ENCODE assay signal across 18 cellular contexts in genomic region chr12:56749364-56749763, GRCh38. TPM values are rescaled to one million over a fixed set of nuclear protein-coding genes. Genes with fewer than 3 reads are reported as not detected.
DNase-seq lines count a peak whose midpoint lies in the region; ATAC-seq, FAIRE-seq and TF ChIP-seq lines count a peak whose summit lies in the region.
"Had no signal": no experiment of that assay in that cellular context is flagged by ENCODE, and none has a peak within 500 bp of the region (broad histone marks: within the 10 kb centered on the region; RNA-seq: fewer than 3 reads in every experiment).

No MANE protein-coding gene starts in this region.

- H3K79me2 ChIP-seq in OCI-LY1 (ENCODE audit: insufficient read depth, low read length), result no peaks in the 10 kb centered on the region
- peaks cover 40% of the 10 kb centered on the region for H3K79me2 ChIP-seq in K562 (ENCODE audit: control insufficient read depth, insufficient read depth, low read length)

- FAIRE-seq in GM18507 (lab: Jason Lieb, UNC) (peak; percentile 67), K562 (lab: Jason Lieb, UNC) (no peak)
- FAIRE-seq: HepG2 had no signal

- BruUV-seq in K562 (replicated peaks; lab: Mats Ljungman, UMichigan) (no TSS peak), A673 (replicated peaks; lab: Mats Ljungman, UMichigan) (no TSS peak)

- H3K4me2 ChIP-seq in BLaER1 treated with 17β-estradiol and CSF1 and Interleukin-3, amounts not matched to agents 10 nM and 100 nM, result peak overlapping the region; percentile 77 to 97 (median 87)
- H3K4me2 ChIP-seq in OCI-LY1 (ENCODE audit: low read length) (peak overlapping the region; percentile 10; the same call in 1 of the 2 replicates), K562 (ENCODE audit: insufficient read depth, low read length) (no peak overlapping the region)

- no peaks in the 10 kb centered on the region; a peak in 1 of 22 replicates for H4K20me1 ChIP-seq in BLaER1 treated with 17β-estradiol and CSF1 and Interleukin-3, amounts not matched to agents 10 nM and 100 nM
- H4K20me1 ChIP-seq in OCI-LY1 (ENCODE audit: insufficient read depth, low read length) (no peaks in the 10 kb centered on the region), K562 (replicated peaks; ENCODE audit: control insufficient read depth, insufficient read depth, low read length) (no peaks in the 10 kb centered on the region; the same call in 1 of the 2 replicates)

- H3K36me3 Mint-ChIP-seq in CD8-positive, alpha-beta memory T cell, result peaks cover 6 to 52% (median 23%) of the 10 kb centered on the region in 3 donors

- H3K9ac ChIP-seq in BLaER1 treated with 17β-estradiol and CSF1 and Interleukin-3, amounts not matched to agents 10 nM and 100 nM, result peak overlapping the region in 9 of 11 experiments; percentile 13 to 50 (median 36); a peak in 13 of 22 replicates
- H3K9ac ChIP-seq in OCI-LY1 (ENCODE audit: low read length) (no peak overlapping the region; the same call in 1 of the 2 replicates), K562 (ENCODE audit: insufficient read depth in 1 of 2, low read depth in 2 of 2, low read length in 2 of 2) (no peak overlapping the region; a peak in 1 of 4 replicates)

- TF ChIP-seq EP300 in K562 (IDR thresholded peaks at IDR 0.05; ENCODE audit: low read length), result no peak

- H3F3A ChIP-seq in OCI-LY1 (ENCODE audit: insufficient read depth, low read length), result peaks cover 9% of the 10 kb centered on the region; the same call in 1 of the 2 replicates

- H3K9me3 ChIP-seq in BLaER1 treated with 17β-estradiol and CSF1 and Interleukin-3, amounts not matched to agents 10 nM and 100 nM (replicated peaks in 1 of 11), result no peaks in the 10 kb centered on the region
- H3K9me3 ChIP-seq in OCI-LY1 (ENCODE audit: low read length), result no peaks in the 10 kb centered on the region
- H3K9me3 ChIP-seq in K562 (replicated peaks; ENCODE audit: control insufficient read depth, insufficient read depth, low read depth, low read length), result peaks cover 2% of the 10 kb centered on the region; the same call in 1 of the 2 replicates
- no peaks in the 10 kb centered on the region for H3K9me3 ChIP-seq in CD8-positive, alpha-beta memory T cell (ENCODE audit: low read length)
- no peaks in the 10 kb centered on the region for H3K9me3 ChIP-seq in A673 (ENCODE audit: low read depth, low read length, poor library complexity, severe bottlenecking)
- H3K9me3 ChIP-seq: body of pancreas, sigmoid colon had no signal

- H3K9me2 ChIP-seq in OCI-LY1 (ENCODE audit: low read depth, low read length), result no peaks in the 10 kb centered on the region

- peaks cover 24 to 40% (median 29%) of the 10 kb centered on the region in 10 experiments for H3K4me1 ChIP-seq in BLaER1 treated with 17β-estradiol and CSF1 and Interleukin-3, amounts not matched to agents 10 nM and 100 nM
- peaks cover 29% of the 10 kb centered on the region for H3K4me1 ChIP-seq in OCI-LY1 (ENCODE audit: insufficient read depth, low read length, severe bottlenecking)
- peaks cover 11 to 16% of the 10 kb centered on the region in 2 experiments; a peak in 4 of 5 replicates for H3K4me1 ChIP-seq in K562 (replicated peaks in 1 of 2; ENCODE audit: control insufficient read depth in 2 of 2, insufficient read depth in 2 of 2, low read length in 2 of 2)
- H3K4me1 ChIP-seq in CD8-positive, alpha-beta memory T cell (ENCODE audit: insufficient read depth, low read length), result no peaks in the 10 kb centered on the region
- peaks cover 14% of the 10 kb centered on the region for H3K4me1 ChIP-seq in A673 (ENCODE audit: insufficient read depth, low read length, poor library complexity, severe bottlenecking)

- no peaks in the 10 kb centered on the region for H3K9me1 ChIP-seq in K562 (ENCODE audit: control insufficient read depth, insufficient read depth, low read length)

- no peaks in the 10 kb centered on the region for H3K27me3 Mint-ChIP-seq in CD8-positive, alpha-beta memory T cell
- H3K27me3 Mint-ChIP-seq: CD4-positive, alpha-beta T cell had no signal

- no peaks in the 10 kb centered on the region for H3K27me3 ChIP-seq in BLaER1 treated with 17β-estradiol and CSF1 and Interleukin-3, amounts not matched to agents 10 nM and 100 nM
- H3K27me3 ChIP-seq in OCI-LY1 (ENCODE audit: insufficient read depth, low read length) (no peaks in the 10 kb centered on the region), K562 (ENCODE audit: control insufficient read depth in 2 of 2, insufficient read depth in 2 of 2, low read length in 2 of 2) (no peaks in the 10 kb centered on the region), A673 (replicated peaks; ENCODE audit: insufficient read depth, low read depth, low read length, poor library complexity) (no peaks in the 10 kb centered on the region)
- no peaks in the 10 kb centered on the region for H3K27me3 ChIP-seq in CD8-positive, alpha-beta memory T cell (ENCODE audit: insufficient read depth, low read length, poor library complexity, severe bottlenecking)
- H3K27me3 ChIP-seq: body of pancreas, sigmoid colon had no signal

- no peak for TF ChIP-seq RAD21 in K562 (CRISPR knock-in tag; conservative IDR thresholded peaks at IDR 0.05 in 1 of 2, IDR thresholded peaks at IDR 0.05 in 1 of 2)

- H3K27ac Mint-ChIP-seq in CD8-positive, alpha-beta memory T cell, result peak overlapping the region in 2 of 8 donors; percentile 29 to 87

- 60% methylated on average over 2 of the region's 2 CpGs for WGBS in K562 (ENCODE audit: insufficient coverage, low coverage, missing lambda C conversion rate)

- peaks cover 24 to 42% (median 41%) of the 10 kb centered on the region in 3 donors for H3K4me1 Mint-ChIP-seq in CD8-positive, alpha-beta memory T cell

- H2AFZ ChIP-seq in OCI-LY1 (ENCODE audit: low read length), result no peak overlapping the region
- no peak overlapping the region for H2AFZ ChIP-seq in K562 (ENCODE audit: low read depth, low read length)

- in situ Hi-C loops in K562 (cut with MboI), result no loop called here

- CTCF ChIA-PET in K562 (lab: Yijun Ruan, JAX; ENCODE audit: low intra/inter-chr PET ratio), result no interaction called here
- CTCF ChIA-PET in CD8-positive, alpha-beta memory T cell (lab: Charles Lee), result interaction anchor here (1.5 kb wide), 1 partner anchor 8 kb away, joined by 3 read pairs; no protein-coding TSS in a partner anchor
- CTCF ChIA-PET in A673 (lab: Charles Lee), result no interaction called here

- DNase-seq in GM18507 (ENCODE audit: extremely low spot score, insufficient read length, low read depth) (no peak), K562 (ENCODE audit: extremely low read depth in 1 of 4, low spot score in 3 of 4) (no peak), OCI-M2 (lab: John Stamatoyannopoulos, UW; ENCODE audit: unreplicated experiment) (no peak), SW 1271 (lab: John Stamatoyannopoulos, UW) (no peak), A673 (ENCODE audit: low spot score) (no peak)
- no peak for DNase-seq in CD8-positive, alpha-beta memory T cell
- DNase-seq: activated CD4-positive, CD25-positive, alpha-beta regulatory T cell; body of pancreas; CD4-positive, alpha-beta T cell; mammary epithelial cell; NCI-H526; SHP77; sigmoid colon; stimulated activated CD4-positive, alpha-beta T cell treated with anti-CD3 and anti-CD28 coated beads, Interleukin-4, amount 100 ng/mL, for 4 hours; stimulated activated naive CD4-positive, alpha-beta T cell had no signal

- H3K27ac ChIP-seq in BLaER1 treated with 17β-estradiol and CSF1 and Interleukin-3, amounts not matched to agents 10 nM and 100 nM, result peak overlapping the region in 10 of 11 experiments; percentile 3 to 92 (median 51); a peak in 18 of 22 replicates
- peak overlapping the region; percentile 97 for H3K27ac ChIP-seq in OCI-LY1 (ENCODE audit: low read depth, low read length, poor library complexity, severe bottlenecking)
- peak overlapping the region; percentile 16; the same call in 1 of the 3 replicates for H3K27ac ChIP-seq in K562 (ENCODE audit: extremely low read depth, low read depth, low read length)
- H3K27ac ChIP-seq in CD8-positive, alpha-beta memory T cell (ENCODE audit: low read depth, low read length), result no peak overlapping the region
- no peak overlapping the region for H3K27ac ChIP-seq in A673 (ENCODE audit: low read depth, low read length, poor library complexity, severe bottlenecking)
- H3K27ac ChIP-seq: sigmoid colon had no signal

- no peak for TF ChIP-seq CTCF in OCI-LY1 (IDR thresholded peaks at IDR 0.05; ENCODE audit: low read length)
- no peak for TF ChIP-seq CTCF in K562 (IDR thresholded peaks at IDR 0.05 in 2 of 3, conservative IDR thresholded peaks at IDR 0.05 in 1 of 3; ENCODE audit: insufficient read depth in 2 of 3, low read depth in 1 of 3, low read length in 3 of 3)
- TF ChIP-seq CTCF in A673 (conservative IDR thresholded peaks at IDR 0.05; ENCODE audit: low read depth, low read length), result no peak

- intact Hi-C loops in K562 (cut with micrococcal nuclease) (no loop called here), A673 (cut with micrococcal nuclease; ENCODE audit: unreplicated experiment) (no loop called here)

- ATAC-seq in K562, result no peak
- ATAC-seq: body of pancreas, HepG2 had no signal

- peak overlapping the region in 2 of 7 donors; percentile 10 to 75 for H3K4me3 Mint-ChIP-seq in CD8-positive, alpha-beta memory T cell

- peaks cover 3 to 58% (median 44%) of the 10 kb centered on the region in 11 experiments; a peak in 20 of 22 replicates for H3K36me3 ChIP-seq in BLaER1 treated with 17β-estradiol and CSF1 and Interleukin-3, amounts not matched to agents 10 nM and 100 nM
- H3K36me3 ChIP-seq in OCI-LY1 (ENCODE audit: insufficient read depth, low read length), result peaks cover 42% of the 10 kb centered on the region
- peaks cover 57% of the 10 kb centered on the region for H3K36me3 ChIP-seq in K562 (ENCODE audit: control insufficient read depth, insufficient read depth, low read length)
- peaks cover 23% of the 10 kb centered on the region for H3K36me3 ChIP-seq in CD8-positive, alpha-beta memory T cell (ENCODE audit: insufficient read depth, low read length)
- peaks cover 41% of the 10 kb centered on the region for H3K36me3 ChIP-seq in A673 (ENCODE audit: insufficient read depth, low read length, poor library complexity, severe bottlenecking)

- peak overlapping the region in 2 of 10 experiments; percentile 9 to 32; a peak in 1 of 20 replicates for H3K4me3 ChIP-seq in BLaER1 treated with 17β-estradiol and CSF1 and Interleukin-3, amounts not matched to agents 10 nM and 100 nM
- H3K4me3 ChIP-seq in OCI-LY1 (ENCODE audit: low read depth, low read length, poor library complexity, severe bottlenecking) (no peak overlapping the region), K562 (no peak overlapping the region), A673 (ENCODE audit: low read depth, low read length, poor library complexity, severe bottlenecking) (no peak overlapping the region)
- no peak overlapping the region for H3K4me3 ChIP-seq in CD8-positive, alpha-beta memory T cell (ENCODE audit: low read length)
- H3K4me3 ChIP-seq: body of pancreas, sigmoid colon had no signal

- no peaks in the 10 kb centered on the region for H3K9me3 Mint-ChIP-seq in CD8-positive, alpha-beta memory T cell
- H3K9me3 Mint-ChIP-seq: CD4-positive, alpha-beta T cell had no signal

- no peak for TF ChIP-seq POLR2A in K562 (conservative IDR thresholded peaks at IDR 0.05)

- POLR2A ChIA-PET in K562 (lab: Yijun Ruan, JAX) (interaction anchor here (0.7 to 3.1 kb wide), 2 partner anchors 23 to 113 kb away, joined by 3 to 16 read pairs; partner anchors contain the start of gene NACA), A673 (lab: Charles Lee; ENCODE audit: low non-redundant PET) (no interaction called here)
- POLR2A ChIA-PET in CD8-positive, alpha-beta memory T cell (lab: Charles Lee), result no interaction called here

RNA-seq across cellular contexts. Expression of gene PRIM1, which starts 2.8 kb away (rescaled TPM):
- 116 and 247 TPM in 2 replicates for total RNA-seq in K562 (2011; cell fraction: chromatin; rRNA removed; ENCODE audit: low replicate concordance)
- 59.5 and 64.6 TPM in 2 replicates for total RNA-seq in K562 (2011; cell fraction: nucleolus; rRNA removed)
- total RNA-seq in K562 (2011; cell fraction: nucleoplasm; rRNA removed), result 79.8 and 102 TPM in 2 replicates
- total RNA-seq in K562 (2014; rRNA removed) (65.1 and 67.2 TPM in 2 replicates), K562 (2014; rRNA removed; fragmentation: Illumina TruSeq; extraction: Trizol) (149 and 170 TPM in 2 replicates), K562 (2015; rRNA removed; fragmentation: Illumina TruSeq; extraction: Trizol) (119 and 124 TPM in 2 replicates), K562 (2021) (82.2 and 83.9 TPM in 2 replicates), A673 (2021) (51.9 and 66.2 TPM in 2 replicates)
- polyA plus RNA-seq in K562 (2011; rRNA removed) (95.7 and 140 TPM in 2 replicates), K562 (2014; fragmentation: Illumina TruSeq; extraction: Trizol) (148 and 152 TPM in 2 replicates), K562 (2014; fragmentation: Nextera tagmentation; extraction: Ambion mirVana) (100 to 1,000 TPM; 175 to 179 TPM), K562 (2014; rRNA removed) (105 and 109 TPM in 2 replicates)
- 65.5 and 79.1 TPM in 2 replicates for polyA plus RNA-seq in K562 (2011; cell fraction: cytosol; rRNA removed)
- polyA plus RNA-seq in K562 (2011; cell fraction: nucleus; rRNA removed), result 48.2 and 74.4 TPM in 2 replicates
- polyA plus RNA-seq in K562 (2012), result 70.3 and 108 TPM in 2 replicates
- polyA minus RNA-seq in K562 (2011; rRNA and poly(A)+ RNA removed), result 172 TPM in 2 replicates
- 31.9 and 46.5 TPM in 2 replicates for polyA minus RNA-seq in K562 (2011; cell fraction: cytosol; rRNA and poly(A)+ RNA removed)
- 44.2 and 85.0 TPM in 2 replicates for polyA minus RNA-seq in K562 (2011; cell fraction: nucleus; rRNA and poly(A)+ RNA removed)
- 10 to 100 TPM; 79.1 to 80.5 TPM for total RNA-seq in CD8-positive, alpha-beta memory T cell
- 39.6 TPM for polyA plus RNA-seq in CD8-positive, alpha-beta memory T cell

RNA-seq across cellular contexts. Expression of gene HSD17B6, which starts 13.8 kb away (rescaled TPM):
- 0.72 and 1.5 TPM in 2 replicates for total RNA-seq in K562 (2011; cell fraction: chromatin; rRNA removed; ENCODE audit: low replicate concordance)
- 0.66 and 0.83 TPM in 2 replicates for total RNA-seq in K562 (2011; cell fraction: nucleolus; rRNA removed)
- 3.8 and 4.6 TPM in 2 replicates for total RNA-seq in K562 (2011; cell fraction: nucleoplasm; rRNA removed)
- total RNA-seq in K562 (2014; rRNA removed) (0.94 and 1.1 TPM in 2 replicates), K562 (2014; rRNA removed; fragmentation: Illumina TruSeq; extraction: Trizol) (0.99 and 1.1 TPM in 2 replicates), K562 (2015; rRNA removed; fragmentation: Illumina TruSeq; extraction: Trizol) (0.47 and 1.1 TPM in 2 replicates), K562 (2021) (0.85 and 1.3 TPM in 2 replicates), A673 (2021) (0.39 and 1.2 TPM in 2 replicates)
- polyA plus RNA-seq in K562 (2011; rRNA removed) (1.4 and 1.7 TPM in 2 replicates), K562 (2014; fragmentation: Illumina TruSeq; extraction: Trizol) (0.64 and 0.83 TPM in 2 replicates), K562 (2014; fragmentation: Nextera tagmentation; extraction: Ambion mirVana) (under 1 TPM; 0.53 to 0.94 TPM), K562 (2014; rRNA removed) (0.40 and 0.84 TPM in 2 replicates)
- polyA plus RNA-seq in K562 (2011; cell fraction: cytosol; rRNA removed), result 0.25 and 0.47 TPM in 2 replicates
- polyA plus RNA-seq in K562 (2011; cell fraction: nucleus; rRNA removed), result 0.29 and 0.53 TPM in 2 replicates
- polyA plus RNA-seq in K562 (2012), result 0.66 and 1.1 TPM in 2 replicates
- polyA minus RNA-seq in K562 (2011; rRNA and poly(A)+ RNA removed), result 0.53 and 1.1 TPM in 2 replicates
- polyA minus RNA-seq in K562 (2011; cell fraction: cytosol; rRNA and poly(A)+ RNA removed), result not detected in 2 replicates
- not detected in 2 replicates for polyA minus RNA-seq in K562 (2011; cell fraction: nucleus; rRNA and poly(A)+ RNA removed)
- total RNA-seq in CD8-positive, alpha-beta memory T cell, result 1 to 10 TPM; 1.5 to 1.9 TPM
- 0.56 TPM for polyA plus RNA-seq in CD8-positive, alpha-beta memory T cell
- total RNA-seq: CD4-positive, alpha-beta T cell had no signal

RNA-seq across cellular contexts. Expression of gene NACA, which starts 24.3 kb away (rescaled TPM):
- total RNA-seq in K562 (2011; cell fraction: chromatin; rRNA removed; ENCODE audit: low replicate concordance), result 132 and 260 TPM in 2 replicates
- total RNA-seq in K562 (2011; cell fraction: nucleolus; rRNA removed), result 93.4 and 98.8 TPM in 2 replicates
- 176 and 303 TPM in 2 replicates for total RNA-seq in K562 (2011; cell fraction: nucleoplasm; rRNA removed)
- 1,508 and 1,729 TPM in 2 replicates for total RNA-seq in K562 (2014; rRNA removed)
- total RNA-seq in K562 (2014; rRNA removed; fragmentation: Illumina TruSeq; extraction: Trizol), result 2,249 and 2,401 TPM in 2 replicates
- total RNA-seq in K562 (2015; rRNA removed; fragmentation: Illumina TruSeq; extraction: Trizol), result 2,051 and 2,139 TPM in 2 replicates
- total RNA-seq in K562 (2021), result 1,030 and 1,135 TPM in 2 replicates
- 1,225 and 1,538 TPM in 2 replicates for polyA plus RNA-seq in K562 (2011; rRNA removed)
- 364 and 765 TPM in 2 replicates for polyA plus RNA-seq in K562 (2011; cell fraction: cytosol; rRNA removed)
- polyA plus RNA-seq in K562 (2011; cell fraction: nucleus; rRNA removed), result 212 and 417 TPM in 2 replicates
- polyA plus RNA-seq in K562 (2012), result 1,935 and 2,376 TPM in 2 replicates
- 1,591 and 1,645 TPM in 2 replicates for polyA plus RNA-seq in K562 (2014; fragmentation: Illumina TruSeq; extraction: Trizol)
- polyA plus RNA-seq in K562 (2014; fragmentation: Nextera tagmentation; extraction: Ambion mirVana), result 1,000 to 10,000 TPM; 2,280 to 2,416 TPM
- polyA plus RNA-seq in K562 (2014; rRNA removed), result 1,506 and 1,626 TPM in 2 replicates
- polyA minus RNA-seq in K562 (2011; rRNA and poly(A)+ RNA removed), result 1,074 and 1,137 TPM in 2 replicates
- polyA minus RNA-seq in K562 (2011; cell fraction: cytosol; rRNA and poly(A)+ RNA removed), result 239 and 257 TPM in 2 replicates
- polyA minus RNA-seq in K562 (2011; cell fraction: nucleus; rRNA and poly(A)+ RNA removed), result 60.7 and 154 TPM in 2 replicates
- total RNA-seq in CD8-positive, alpha-beta memory T cell, result 1,000 to 10,000 TPM in 1 of 2 experiments, 100 to 1,000 TPM in 1; 957 to 1,017 TPM
- 1,079 TPM for polyA plus RNA-seq in CD8-positive, alpha-beta memory T cell
- total RNA-seq in A673 (2021), result 906 and 908 TPM in 2 replicates

Comparison
In these comparisons a context has a peak if more than half of its experiments do, and no peak if none do; other contexts are left out.
1. H3K27ac ChIP-seq: peak in BLaER1 treated with 17β-estradiol and CSF1 and Interleukin-3, amounts not matched to agents 10 nM and 100 nM (10 of 11), OCI-LY1 (single experiment) and K562 (single experiment); none in CD8-positive, alpha-beta memory T cell (single experiment) and A673 (single experiment).
2. H3K9ac ChIP-seq: peak in BLaER1 treated with 17β-estradiol and CSF1 and Interleukin-3, amounts not matched to agents 10 nM and 100 nM (9 of 11); none in OCI-LY1 (single experiment) and K562 (0 of 2).